In genomic region chr6:84667252-84668213, GRCh38 we compare ENCODE assay signal across 1 cellular context.
A peak's percentile ranks its signal among the peaks of the same experiment; 100 is the strongest.
TF ChIP-seq lines count a peak whose summit lies in the region.

No MANE protein-coding gene starts in this region.

TF ChIP-seq in K562, 482 proteins besides CTCF, POLR2A, EP300 and RAD21 (continued from another document and continues in another):
- 0 out of 2 replicates have a peak, but pooled peaks have one; percentile 56 for TF ChIP-seq ARID3A (IDR thresholded peaks at IDR 0.05; ENCODE audit: borderline replicate concordance, low read depth, low read length)
- no peak for TF ChIP-seq HOXB6 (CRISPR knock-in tag; IDR thresholded peaks at IDR 0.05; ENCODE audit: borderline replicate concordance)
- TF ChIP-seq CGGBP1 (CRISPR knock-in tag; IDR thresholded peaks at IDR 0.05), result no peak
- TF ChIP-seq ZNF324 (CRISPR knock-in tag; IDR thresholded peaks at IDR 0.05), result no peak
- TF ChIP-seq HOMEZ (CRISPR knock-in tag; IDR thresholded peaks at IDR 0.05), result no peak
- no peak for TF ChIP-seq EP400 (IDR thresholded peaks at IDR 0.05)
- 0 out of 2 replicates have a peak, but pooled peaks have one; percentile 15 for TF ChIP-seq POLR2H (tag; IDR thresholded peaks at IDR 0.05; ENCODE audit: low read depth)
- no peak for TF ChIP-seq GTF2E2 (tag; IDR thresholded peaks at IDR 0.05)
- no peak for TF ChIP-seq TCF15 (CRISPR knock-in tag; IDR thresholded peaks at IDR 0.05)
- no peak for TF ChIP-seq ZNF696 (CRISPR knock-in tag; conservative IDR thresholded peaks at IDR 0.05)
- no peak for TF ChIP-seq HDGF (IDR thresholded peaks at IDR 0.05)
- peak; percentile 57 for TF ChIP-seq ELF1 (tag; IDR thresholded peaks at IDR 0.05)
- no peak for TF ChIP-seq BRF2 (IDR thresholded peaks at IDR 0.05; ENCODE audit: borderline replicate concordance, insufficient read depth, insufficient read length)
- TF ChIP-seq SREBF1 (IDR thresholded peaks at IDR 0.05; ENCODE audit: borderline replicate concordance, low read depth, low read length), result no peak
- TF ChIP-seq RBFOX2 (IDR thresholded peaks at IDR 0.05; ENCODE audit: low read depth, low read length), result no peak
- no peak for TF ChIP-seq ZBTB17 (CRISPR knock-in tag; IDR thresholded peaks at IDR 0.05)
- TF ChIP-seq E2F4 (CRISPR knock-in tag; IDR thresholded peaks at IDR 0.05; ENCODE audit: low read depth), result no peak
- TF ChIP-seq ZNF212 (CRISPR knock-in tag; IDR thresholded peaks at IDR 0.05), result no peak
- TF ChIP-seq CAMTA2 (CRISPR knock-in tag; conservative IDR thresholded peaks at IDR 0.05), result no peak
- no peak for TF ChIP-seq MEF2A (IDR thresholded peaks at IDR 0.05; ENCODE audit: control insufficient read depth, low read depth, low read length)
- TF ChIP-seq ZBTB40 (IDR thresholded peaks at IDR 0.05), result no peak
- TF ChIP-seq ZBTB40 (CRISPR knock-in tag; IDR thresholded peaks at IDR 0.05), result no peak
- TF ChIP-seq ZFP1 (CRISPR knock-in tag; IDR thresholded peaks at IDR 0.05), result peak; percentile 72; the same call in 1 of the 2 replicates
- TF ChIP-seq NR2F6 (CRISPR knock-in tag; IDR thresholded peaks at IDR 0.05), result no peak
- TF ChIP-seq ZNF232 (CRISPR knock-in tag; IDR thresholded peaks at IDR 0.05), result no peak
- TF ChIP-seq U2AF2 (optimal IDR thresholded peaks at IDR 0.05; ENCODE audit: low read depth, low read length), result no peak
- TF ChIP-seq ZNF263 (CRISPR knock-in tag; IDR thresholded peaks at IDR 0.05; ENCODE audit: borderline replicate concordance), result no peak
- TF ChIP-seq ZNF655 (CRISPR knock-in tag; IDR thresholded peaks at IDR 0.05), result no peak
- TF ChIP-seq HDAC2 (IDR thresholded peaks at IDR 0.05), result peak; percentile 62; the same call in 1 of the 2 replicates
- TF ChIP-seq SMC3 (conservative IDR thresholded peaks at IDR 0.05; ENCODE audit: insufficient read depth, low read depth, low read length), result no peak
- TF ChIP-seq NCOA4 (IDR thresholded peaks at IDR 0.05; ENCODE audit: partially characterized antibody), result no peak
- peak; percentile 72 for TF ChIP-seq CBFA2T3 (IDR thresholded peaks at IDR 0.05)
- 0 out of 2 replicates have a peak, but pooled peaks have one; percentile 26 for TF ChIP-seq MTA2 (IDR thresholded peaks at IDR 0.05; ENCODE audit: low read depth)
- TF ChIP-seq ZNF584 (CRISPR knock-in tag; IDR thresholded peaks at IDR 0.05; ENCODE audit: low read depth), result no peak
- no peak for TF ChIP-seq ZNF79 (CRISPR knock-in tag; IDR thresholded peaks at IDR 0.05; ENCODE audit: low read depth)
- peak; percentile 21; the same call in 1 of the 2 replicates for TF ChIP-seq MEF2D (tag; conservative IDR thresholded peaks at IDR 0.05; ENCODE audit: low read depth)
- no peak for TF ChIP-seq RFX7 (CRISPR knock-in tag; IDR thresholded peaks at IDR 0.05)
- no peak for TF ChIP-seq NUFIP1 (IDR thresholded peaks at IDR 0.05; ENCODE audit: partially characterized antibody)
- peak; percentile 55; the same call in 1 of the 2 replicates for TF ChIP-seq BMI1 (IDR thresholded peaks at IDR 0.05; ENCODE audit: low read length)
- peak; percentile 19; the same call in 1 of the 2 replicates for TF ChIP-seq MECOM (CRISPR knock-in tag; IDR thresholded peaks at IDR 0.05)
- no peak for TF ChIP-seq NFATC3 (IDR thresholded peaks at IDR 0.05)
- no peak for TF ChIP-seq BHLHE40 (IDR thresholded peaks at IDR 0.05; ENCODE audit: low read length)
- TF ChIP-seq JUN (IDR thresholded peaks at IDR 0.05; ENCODE audit: borderline replicate concordance, low read depth, low read length), result no peak
- no peak for TF ChIP-seq JUN (CRISPR knock-in tag; IDR thresholded peaks at IDR 0.05; ENCODE audit: borderline replicate concordance)
- no peak for TF ChIP-seq RAD51 (IDR thresholded peaks at IDR 0.05; ENCODE audit: borderline replicate concordance, low read depth)
- TF ChIP-seq ADNP (tag; IDR thresholded peaks at IDR 0.05), result 0 out of 2 replicates have a peak, but pooled peaks have one; percentile 44
- peak; percentile 80 for TF ChIP-seq ATF7 (IDR thresholded peaks at IDR 0.05)
- TF ChIP-seq FOSL1 (tag; conservative IDR thresholded peaks at IDR 0.05), result peak; percentile 94
- TF ChIP-seq NFRKB (IDR thresholded peaks at IDR 0.05; ENCODE audit: low read depth), result no peak
- TF ChIP-seq RFX1 (IDR thresholded peaks at IDR 0.05), result peak; percentile 90
- TF ChIP-seq ZNF282 (CRISPR knock-in tag; IDR thresholded peaks at IDR 0.05), result no peak
- TF ChIP-seq KLF6 (CRISPR knock-in tag; IDR thresholded peaks at IDR 0.05; ENCODE audit: borderline replicate concordance), result no peak
- TF ChIP-seq ZBTB9 (CRISPR knock-in tag; IDR thresholded peaks at IDR 0.05), result 0 out of 2 replicates have a peak, but pooled peaks have one; percentile 32
- TF ChIP-seq SUPT5H (IDR thresholded peaks at IDR 0.05), result no peak
- TF ChIP-seq MAFF (IDR thresholded peaks at IDR 0.05; ENCODE audit: low read length), result no peak
- TF ChIP-seq FOXA3 (CRISPR knock-in tag; conservative IDR thresholded peaks at IDR 0.05 in 1 of 2, IDR thresholded peaks at IDR 0.05 in 1 of 2), result 0 out of 4 replicates have a peak, but pooled peaks of 1 of the 2 experiments have one; percentile 21
- peak; percentile 83 for TF ChIP-seq KLF16 (IDR thresholded peaks at IDR 0.05)
